In genomic region chr2:217756375-217757107, GRCh38 we compare ENCODE assay signal across 8 cellular contexts.
DNase-seq lines count a peak whose midpoint lies in the region; ATAC-seq and TF ChIP-seq lines count a peak whose summit lies in the region.

No MANE protein-coding gene starts in this region.

- H3K9me2 ChIP-seq in SU-DHL-6 (replicated peaks; ENCODE audit: insufficient read depth, low read length), result no peaks in the 10 kb centered on the region

- DNase-seq in CD14-positive monocyte (ENCODE audit: low spot score), result no peak
- no peak for DNase-seq in HFF-Myc (ENCODE audit: extremely low read depth, low read depth)
- peak; percentile 70 for DNase-seq in activated naive CD8-positive, alpha-beta T cell treated with anti-CD3 and anti-CD28 coated beads, Interleukin-2, amount 50 U/mL, for 16 hours (ENCODE audit: low read depth, low spot score)
- DNase-seq in heart right ventricle, result peak; percentile 72 to 78
- peak; percentile 76 to 79 for DNase-seq in uterus

- H3K27me3 ChIP-seq in SU-DHL-6 (ENCODE audit: low read length) (no peaks in the 10 kb centered on the region), heart right ventricle (peaks cover 0 to 8% (median 0%) of the 10 kb centered on the region in 7 donors), rectal smooth muscle tissue (ENCODE audit: control insufficient read depth, insufficient read depth, low read length) (no peaks in the 10 kb centered on the region), uterus (no peaks in the 10 kb centered on the region)

- peaks cover 0 to 3% of the 10 kb centered on the region in 2 donors for H3K36me3 Mint-ChIP-seq in CD14-positive monocyte

- ATAC-seq in heart right ventricle (peak; percentile 75 to 91 (median 88)), HG02870 (IDR thresholded peaks at IDR 0.05; ENCODE audit: unreplicated experiment) (no peak)

- intact Hi-C loops in CD14-positive monocyte (cut with micrococcal nuclease), result no loop called here
- intact Hi-C loops in heart right ventricle (cut with DNase I), result loop anchor here in 7 of 10 donors (2.0 to 10.0 kb wide), 8 partner anchors 104 to 1242 kb away; no protein-coding TSS in a partner anchor
- intact Hi-C loops in uterus (cut with DNase I; ENCODE audit: low total_unique reads), result no loop called here

- no peaks in the 10 kb centered on the region for H3K79me2 ChIP-seq in SU-DHL-6 (ENCODE audit: insufficient read depth, low read length)

- TF ChIP-seq POLR2A in uterus (IDR thresholded peaks at IDR 0.05), result peak in 1 of 2 donors; percentile 18

- H3K36me3 ChIP-seq in SU-DHL-6 (ENCODE audit: low read length), result no peaks in the 10 kb centered on the region
- peaks cover 0 to 6% (median 0%) of the 10 kb centered on the region in 9 donors for H3K36me3 ChIP-seq in heart right ventricle
- no peaks in the 10 kb centered on the region for H3K36me3 ChIP-seq in rectal smooth muscle tissue (ENCODE audit: control insufficient read depth, insufficient read depth, low read length)
- H3K36me3 ChIP-seq in uterus, result no peaks in the 10 kb centered on the region

- WGBS in heart right ventricle, 2 donors, result 14 to 17% methylated on average over 34 of the region's 34 CpGs

- no peak overlapping the region for H3K27ac ChIP-seq in SU-DHL-6 (ENCODE audit: low read depth, low read length)
- no peak overlapping the region for H3K27ac ChIP-seq in heart right ventricle
- peak overlapping the region; percentile 12 for H3K27ac ChIP-seq in rectal smooth muscle tissue (ENCODE audit: low read depth, low read length)
- no peak overlapping the region for H3K27ac ChIP-seq in uterus

- H3K9ac ChIP-seq in SU-DHL-6 (ENCODE audit: low read length) (no peak overlapping the region), rectal smooth muscle tissue (ENCODE audit: low read length) (no peak overlapping the region)

- H3K4me1 ChIP-seq in heart right ventricle (peaks cover 5 to 22% (median 10%) of the 10 kb centered on the region in 9 donors), rectal smooth muscle tissue (ENCODE audit: control insufficient read depth, insufficient read depth, low read length) (peaks cover 32% of the 10 kb centered on the region), uterus (no peaks in the 10 kb centered on the region)

- no peaks in the 10 kb centered on the region for H4K20me1 ChIP-seq in SU-DHL-6 (ENCODE audit: low read depth, low read length)

- H3K4me3 Mint-ChIP-seq in CD14-positive monocyte, result peak overlapping the region in 1 of 2 donors; percentile 24

- TF ChIP-seq CTCF in CD14-positive monocyte (IDR thresholded peaks at IDR 0.05) (peak; percentile 93), HFF-Myc (IDR thresholded peaks at IDR 0.05; ENCODE audit: low read depth, low read length, missing control alignments) (peak; percentile 95), SU-DHL-6 (IDR thresholded peaks at IDR 0.05; ENCODE audit: insufficient read depth, low read length, poor library complexity, severe bottlenecking) (peak; percentile 62), heart right ventricle (IDR thresholded peaks at IDR 0.05) (peak; percentile 90 to 99 (median 94)), uterus (IDR thresholded peaks at IDR 0.05) (peak; percentile 84 to 97 (median 90))

- H3K4me3 ChIP-seq in HFF-Myc (replicated peaks; ENCODE audit: low read depth, low read length) (no peak overlapping the region), SU-DHL-6 (ENCODE audit: insufficient read depth, low read length, poor library complexity, severe bottlenecking) (no peak overlapping the region), heart right ventricle (peak overlapping the region in 6 of 10 donors; percentile 9 to 40 (median 31)), rectal smooth muscle tissue (ENCODE audit: low read length) (peak overlapping the region; percentile 39), uterus (peak overlapping the region in 1 of 2 donors; percentile 18)

- no peak overlapping the region for H3K27ac Mint-ChIP-seq in CD14-positive monocyte

- H3K9me3 Mint-ChIP-seq in CD14-positive monocyte, result peaks cover 7 to 13% (median 11%) of the 10 kb centered on the region in 7 donors

- no peak overlapping the region for H2AFZ ChIP-seq in SU-DHL-6 (ENCODE audit: low read depth, low read length, severe bottlenecking)

- peaks cover 5% of the 10 kb centered on the region for H3K4me1 Mint-ChIP-seq in CD14-positive monocyte

- no peak overlapping the region for H3K4me2 ChIP-seq in SU-DHL-6 (ENCODE audit: low read depth, low read length, poor library complexity, severe bottlenecking)

- peaks cover under 1% of the 10 kb centered on the region; the same call in 1 of the 2 replicates for H3K9me3 ChIP-seq in SU-DHL-6 (ENCODE audit: insufficient read depth, low read length)
- peaks cover 0 to 7% (median 1%) of the 10 kb centered on the region in 11 donors for H3K9me3 ChIP-seq in heart right ventricle
- H3K9me3 ChIP-seq in uterus, result no peaks in the 10 kb centered on the region

- peaks cover 3 to 25% (median 12%) of the 10 kb centered on the region in 3 donors for H3K27me3 Mint-ChIP-seq in CD14-positive monocyte (ENCODE audit: low read depth in 3 of 3)

- H3F3A ChIP-seq in SU-DHL-6 (ENCODE audit: insufficient read depth), result no peaks in the 10 kb centered on the region

Comparison
In these comparisons a context has a peak if more than half of its experiments do, and no peak if none do; other contexts are left out.
1. DNase-seq: peak in activated naive CD8-positive, alpha-beta T cell treated with anti-CD3 and anti-CD28 coated beads, Interleukin-2, amount 50 U/mL, for 16 hours (single experiment), heart right ventricle (2 of 2) and uterus (2 of 2); none in CD14-positive monocyte (single experiment) and HFF-Myc (single experiment).
2. H3K4me3 ChIP-seq: peak in heart right ventricle (6 of 10) and rectal smooth muscle tissue (single experiment); none in HFF-Myc (single experiment) and SU-DHL-6 (single experiment).
3. intact Hi-C loops: an anchor here in heart right ventricle (2.0 to 10.0 kb wide); none called in CD14-positive monocyte and uterus.
4. Peak in every context shown above with its lines, with median percentiles within 50 percentile points of each other: CTCF ChIP-seq.